1 cellular context compared by ENCODE assay signal in genomic region chr17:16435951-16436886, GRCh38.
TF ChIP-seq lines count a peak whose summit lies in the region.

No MANE protein-coding gene starts in this region.

TF ChIP-seq in HepG2, 621 proteins besides CTCF, POLR2A, EP300 and RAD21 (continued from another document and continues in another):
- no peak for TF ChIP-seq ZNF512B (CRISPR knock-in tag; IDR thresholded peaks at IDR 0.05; ENCODE audit: borderline replicate concordance)
- TF ChIP-seq SMARCE1 (IDR thresholded peaks at IDR 0.05; ENCODE audit: borderline replicate concordance): no peak
- no peak for TF ChIP-seq PRDM15 (CRISPR knock-in tag; IDR thresholded peaks at IDR 0.05)
- TF ChIP-seq ZNF138 (CRISPR knock-in tag; IDR thresholded peaks at IDR 0.05; ENCODE audit: low read depth): no peak
- no peak for TF ChIP-seq ZNF567 (CRISPR knock-in tag; IDR thresholded peaks at IDR 0.05; ENCODE audit: borderline replicate concordance)
- TF ChIP-seq ZNF670 (CRISPR knock-in tag; IDR thresholded peaks at IDR 0.05; ENCODE audit: borderline replicate concordance): peak; percentile 16; the same call in 1 of the 2 replicates
- TF ChIP-seq NR2F6 (IDR thresholded peaks at IDR 0.05): peak; percentile 75
- peak; percentile 83 for TF ChIP-seq NR2F6 (CRISPR knock-in tag; IDR thresholded peaks at IDR 0.05)
- no peak for TF ChIP-seq CEBPB (IDR thresholded peaks at IDR 0.05; ENCODE audit: borderline replicate concordance, low read depth, low read length)
- TF ChIP-seq MAF1 (CRISPR knock-in tag; IDR thresholded peaks at IDR 0.05; ENCODE audit: borderline replicate concordance): no peak
- TF ChIP-seq DMAP1 (CRISPR knock-in tag; IDR thresholded peaks at IDR 0.05): peak; percentile 53; the same call in 1 of the 2 replicates
- TF ChIP-seq AGO2 (optimal IDR thresholded peaks at IDR 0.05; ENCODE audit: low read depth, low read length): no peak
- no peak for TF ChIP-seq ZNF430 (CRISPR knock-in tag; IDR thresholded peaks at IDR 0.05)
- TF ChIP-seq ZNF652 (CRISPR knock-in tag; IDR thresholded peaks at IDR 0.05; ENCODE audit: borderline replicate concordance, low read depth): peak; percentile 47
- no peak for TF ChIP-seq ZBTB20 (CRISPR knock-in tag; IDR thresholded peaks at IDR 0.05; ENCODE audit: borderline replicate concordance, low read depth)
- no peak for TF ChIP-seq ZNF431 (CRISPR knock-in tag; IDR thresholded peaks at IDR 0.05; ENCODE audit: borderline replicate concordance, low read depth)
- no peak for TF ChIP-seq ZBTB44 (CRISPR knock-in tag; IDR thresholded peaks at IDR 0.05)
- no peak for TF ChIP-seq FLYWCH1 (CRISPR knock-in tag; IDR thresholded peaks at IDR 0.05)
- TF ChIP-seq ZNF614 (CRISPR knock-in tag; IDR thresholded peaks at IDR 0.05; ENCODE audit: borderline replicate concordance): no peak
- TF ChIP-seq ZNF33B (CRISPR knock-in tag; IDR thresholded peaks at IDR 0.05): no peak
- no peak for TF ChIP-seq TOE1 (CRISPR knock-in tag; IDR thresholded peaks at IDR 0.05)
- TF ChIP-seq HOXA3 (CRISPR knock-in tag; IDR thresholded peaks at IDR 0.05): peak; percentile 38; the same call in 1 of the 2 replicates
- TF ChIP-seq HNF4A (CRISPR knock-in tag; IDR thresholded peaks at IDR 0.05): peak; percentile 41; the same call in 1 of the 2 replicates
- peak; percentile 62; the same call in 1 of the 2 replicates for TF ChIP-seq MAX (IDR thresholded peaks at IDR 0.05)
- TF ChIP-seq ASH2L (IDR thresholded peaks at IDR 0.05; ENCODE audit: insufficient read length, low read depth, low read length): no peak
- no peak for TF ChIP-seq ZKSCAN1 (IDR thresholded peaks at IDR 0.05; ENCODE audit: low read length)
- TF ChIP-seq MED1 (CRISPR knock-in tag; IDR thresholded peaks at IDR 0.05): no peak
- no peak for TF ChIP-seq TBP (CRISPR knock-in tag; IDR thresholded peaks at IDR 0.05)
- no peak for TF ChIP-seq FOXA3 (CRISPR knock-in tag; IDR thresholded peaks at IDR 0.05)
- peak; percentile 12; the same call in 1 of the 2 replicates for TF ChIP-seq MXD4 (CRISPR knock-in tag; IDR thresholded peaks at IDR 0.05)
- no peak for TF ChIP-seq HNRNPUL1 (IDR thresholded peaks at IDR 0.05; ENCODE audit: low read depth, low read length)
- TF ChIP-seq ISX (CRISPR knock-in tag; conservative IDR thresholded peaks at IDR 0.05): no peak
- TF ChIP-seq MYC (CRISPR knock-in tag; IDR thresholded peaks at IDR 0.05; ENCODE audit: borderline replicate concordance): 0 out of 2 replicates have a peak, but pooled peaks have one; percentile 40
- TF ChIP-seq MXI1 (IDR thresholded peaks at IDR 0.05; ENCODE audit: borderline replicate concordance, low read depth, low read length): no peak
- no peak for TF ChIP-seq PAF1 (CRISPR knock-in tag; IDR thresholded peaks at IDR 0.05)
- TF ChIP-seq ZNF142 (CRISPR knock-in tag; IDR thresholded peaks at IDR 0.05): no peak
- TF ChIP-seq ZMYM4 (CRISPR knock-in tag; IDR thresholded peaks at IDR 0.05): 0 out of 2 replicates have a peak, but pooled peaks have one; percentile 35
- TF ChIP-seq ZMAT5 (CRISPR knock-in tag; IDR thresholded peaks at IDR 0.05; ENCODE audit: borderline replicate concordance, low read depth): no peak
- no peak for TF ChIP-seq ZNF10 (CRISPR knock-in tag; IDR thresholded peaks at IDR 0.05; ENCODE audit: borderline replicate concordance, low read depth)
- TF ChIP-seq ZNF136 (CRISPR knock-in tag; IDR thresholded peaks at IDR 0.05; ENCODE audit: low read depth): no peak
- TF ChIP-seq HDAC1 (CRISPR knock-in tag; IDR thresholded peaks at IDR 0.05): 0 out of 2 replicates have a peak, but pooled peaks have one; percentile 51
- no peak for TF ChIP-seq RARG (CRISPR knock-in tag; IDR thresholded peaks at IDR 0.05; ENCODE audit: low read depth)
- 0 out of 2 replicates have a peak, but pooled peaks have one; percentile 43 for TF ChIP-seq ZBTB7A (CRISPR knock-in tag; IDR thresholded peaks at IDR 0.05)
- TF ChIP-seq SOX13 (IDR thresholded peaks at IDR 0.05): no peak
- 0 out of 4 replicates have a peak, but pooled peaks of 1 of the 2 experiments have one; percentile 19 for TF ChIP-seq SOX13 (CRISPR knock-in tag; conservative IDR thresholded peaks at IDR 0.05 in 1 of 2, IDR thresholded peaks at IDR 0.05 in 1 of 2)
- no peak for TF ChIP-seq ZNF552 (CRISPR knock-in tag; IDR thresholded peaks at IDR 0.05; ENCODE audit: borderline replicate concordance)
- TF ChIP-seq SATB2 (CRISPR knock-in tag; IDR thresholded peaks at IDR 0.05): no peak
- TF ChIP-seq PHF8 (CRISPR knock-in tag; IDR thresholded peaks at IDR 0.05): 0 out of 2 replicates have a peak, but pooled peaks have one; percentile 30
- TF ChIP-seq PAXIP1 (CRISPR knock-in tag; conservative IDR thresholded peaks at IDR 0.05): peak; percentile 48
- TF ChIP-seq ZNF335 (CRISPR knock-in tag; IDR thresholded peaks at IDR 0.05): no peak
